ENCODE assay signal across 13 cellular contexts in the genomic region with DNA sequence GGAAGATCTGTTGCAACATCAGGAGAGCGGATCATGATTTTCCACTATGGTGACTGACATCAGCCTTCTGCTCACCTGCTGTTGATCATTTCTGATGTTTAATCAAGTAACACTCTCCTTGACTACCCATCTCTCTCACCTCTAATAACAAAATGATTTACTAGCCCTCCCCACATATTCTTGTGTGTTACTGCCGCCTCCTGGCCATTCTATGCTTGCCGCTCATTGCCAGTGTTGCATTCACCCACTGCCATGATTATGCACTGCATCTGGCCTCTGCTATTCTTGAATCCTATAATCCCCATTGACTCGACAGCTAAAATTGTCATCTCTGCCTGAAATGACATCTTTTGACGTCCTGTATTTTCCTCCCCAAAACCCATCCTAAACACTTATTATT.
DNase-seq lines count a peak whose midpoint lies in the region; ATAC-seq and TF ChIP-seq lines count a peak whose summit lies in the region.
"Had no signal": no experiment of that assay in that cellular context is flagged by ENCODE, and none has a peak within 500 bp of the region (broad histone marks: within the 10 kb centered on the region; RNA-seq: fewer than 3 reads in every experiment).

No MANE protein-coding gene starts in this region.

- no peak overlapping the region for H3K9ac ChIP-seq in neural progenitor cell

- DNase-seq in DMS 273 (lab: John Stamatoyannopoulos, UW; ENCODE audit: unreplicated experiment) = peak; percentile 11
- no peak for DNase-seq in DMS 273 treated with DMSO at 0.1 percent for 48 hours (lab: John Stamatoyannopoulos, UW)
- peak; percentile 41 for DNase-seq in NAMALWA (ENCODE audit: low spot score)
- DNase-seq in chondrocyte (ENCODE audit: low spot score) = no peak
- peak; percentile 70 for DNase-seq in neural progenitor cell (ENCODE audit: low spot score)
- DNase-seq in activated CD8-positive, alpha-beta memory T cell treated with anti-CD3 and anti-CD28 coated beads for 24 hours = no peak
- DNase-seq: 8988T; activated naive CD4-positive, alpha-beta T cell treated with anti-CD3 and anti-CD28 coated beads for 36 hours; effector CD4-positive, alpha-beta T cell; stimulated activated CD4-positive, alpha-beta T cell treated with anti-CD3 and anti-CD28 coated beads, Interleukin-4, amount 100 ng/mL, for 4 hours had no signal

- H3K9me3 ChIP-seq in neural progenitor cell (ENCODE audit: low read depth) = no peaks in the 10 kb centered on the region
- H3K9me3 ChIP-seq: SJSA1 had no signal

- H3K4me3 Mint-ChIP-seq in chondrocyte (ENCODE audit: unreplicated experiment) = no peak overlapping the region
- H3K4me3 Mint-ChIP-seq in neural progenitor cell = no peak overlapping the region
- H3K4me3 Mint-ChIP-seq: activated naive CD4-positive, alpha-beta T cell treated with anti-CD3 and anti-CD28 coated beads for 36 hours had no signal

- H3K4me2 ChIP-seq in neural progenitor cell = no peak overlapping the region

- H2AFZ ChIP-seq in neural progenitor cell (replicated peaks) = no peak overlapping the region

- no peak overlapping the region for H3K27ac Mint-ChIP-seq in chondrocyte (ENCODE audit: unreplicated experiment)
- no peak overlapping the region for H3K27ac Mint-ChIP-seq in neural progenitor cell
- H3K27ac Mint-ChIP-seq: activated naive CD4-positive, alpha-beta T cell treated with anti-CD3 and anti-CD28 coated beads for 36 hours had no signal

- H3K9me3 Mint-ChIP-seq in chondrocyte (ENCODE audit: low read depth) (no peaks in the 10 kb centered on the region), neural progenitor cell (no peaks in the 10 kb centered on the region)

- H3K36me3 Mint-ChIP-seq in chondrocyte (ENCODE audit: low read depth) = no peaks in the 10 kb centered on the region
- H3K36me3 Mint-ChIP-seq in neural progenitor cell = no peaks in the 10 kb centered on the region

- no peaks in the 10 kb centered on the region for H3K27me3 ChIP-seq in neural progenitor cell
- H3K27me3 ChIP-seq: SJSA1 had no signal

- no peaks in the 10 kb centered on the region for H3K36me3 ChIP-seq in neural progenitor cell
- H3K36me3 ChIP-seq: SJSA1 had no signal

- H4K20me1 ChIP-seq in neural progenitor cell (ENCODE audit: low read depth) = no peaks in the 10 kb centered on the region

- ATAC-seq in GM21381 (IDR thresholded peaks at IDR 0.05; ENCODE audit: unreplicated experiment) = no peak
- ATAC-seq in HG02938 (IDR thresholded peaks at IDR 0.05; ENCODE audit: unreplicated experiment) = no peak

- TF ChIP-seq CTCF in chondrocyte (IDR thresholded peaks at IDR 0.05) (peak; percentile 27), neural progenitor cell (IDR thresholded peaks at IDR 0.05) (peak; percentile 76)

- no peaks in the 10 kb centered on the region for H3K4me1 ChIP-seq in neural progenitor cell
- H3K4me1 ChIP-seq: SJSA1 had no signal

- H3K4me3 ChIP-seq in neural progenitor cell = no peak overlapping the region
- H3K4me3 ChIP-seq: SJSA1 had no signal

- no peak overlapping the region for H3K27ac ChIP-seq in neural progenitor cell
- H3K27ac ChIP-seq: SJSA1 had no signal

- no peaks in the 10 kb centered on the region for H3F3A ChIP-seq in neural progenitor cell (ENCODE audit: low read depth)

- H3K4me1 Mint-ChIP-seq in chondrocyte (ENCODE audit: low read depth) (no peaks in the 10 kb centered on the region), neural progenitor cell (no peaks in the 10 kb centered on the region)

- H3K27me3 Mint-ChIP-seq in chondrocyte (ENCODE audit: low read depth) (peaks cover 14% of the 10 kb centered on the region), neural progenitor cell (ENCODE audit: insufficient read depth, low read depth) (no peaks in the 10 kb centered on the region)

- H3K79me2 ChIP-seq in neural progenitor cell (ENCODE audit: low read depth) = no peaks in the 10 kb centered on the region

Comparison
In these comparisons a context has a peak if more than half of its experiments do, and no peak if none do; other contexts are left out.
1. DNase-seq: peak in DMS 273 (single experiment), NAMALWA (single experiment) and neural progenitor cell (single experiment); none in DMS 273 treated with DMSO at 0.1 percent for 48 hours (single experiment), chondrocyte (single experiment) and activated CD8-positive, alpha-beta memory T cell treated with anti-CD3 and anti-CD28 coated beads for 24 hours (single experiment).